ENCODE assay signal across 8 cellular contexts in genomic region chr2:162007447-162008040, GRCh38.
DNase-seq lines count a peak whose midpoint lies in the region; ATAC-seq, FAIRE-seq and TF ChIP-seq lines count a peak whose summit lies in the region.

No MANE protein-coding gene starts in this region.

- peak; percentile 15 for TF ChIP-seq CTCF in GM10266 (IDR thresholded peaks at IDR 0.05; ENCODE audit: control insufficient read depth, insufficient read depth, low read depth, missing control alignments)
- TF ChIP-seq CTCF in keratinocyte (optimal IDR thresholded peaks at IDR 0.05 in 1 of 3, IDR thresholded peaks at IDR 0.05 in 1 of 3, conservative IDR thresholded peaks at IDR 0.05 in 1 of 3; ENCODE audit: extremely low read depth in 1 of 3, insufficient read depth in 2 of 3, low read length in 3 of 3), result peak in 2 of 3 experiments; percentile 26 to 36

- H3K36me3 ChIP-seq in keratinocyte (ENCODE audit: control insufficient read depth in 2 of 2, extremely low read depth in 1 of 2, insufficient read depth in 2 of 2, low read length in 2 of 2), result no peaks in the 10 kb centered on the region

- DNase-seq in A172 (ENCODE audit: low spot score), result peak; percentile 18
- no peak for DNase-seq in GM10266 (ENCODE audit: extremely low spot score)
- DNase-seq in SK-MEL-5 (ENCODE audit: low read depth, low spot score), result peak; percentile 41
- DNase-seq in keratinocyte (ENCODE audit: low read depth, low spot score), result no peak
- DNase-seq in nucleus accumbens (lab: John Stamatoyannopoulos, UW), result no peak
- no peak for DNase-seq in stimulated activated CD4-positive, alpha-beta T cell treated with anti-CD3 and anti-CD28 coated beads, Interleukin-2, amount 100 ng/mL, for 24 hours

- no peaks in the 10 kb centered on the region for H4K20me1 ChIP-seq in keratinocyte (ENCODE audit: control insufficient read depth, extremely low read depth, insufficient read depth, low read length)

- no peaks in the 10 kb centered on the region for H3K4me1 ChIP-seq in keratinocyte (ENCODE audit: control insufficient read depth, extremely low read depth, insufficient read depth, low read length)

- H3K9me3 ChIP-seq in keratinocyte (ENCODE audit: control insufficient read depth, low read depth, low read length), result no peaks in the 10 kb centered on the region

- no peak overlapping the region for H3K4me3 ChIP-seq in keratinocyte (ENCODE audit: control insufficient read depth in 2 of 3, extremely low read depth in 1 of 3, insufficient read depth in 2 of 3, low read depth in 1 of 3, low read length in 3 of 3)

- no peak overlapping the region for H3K4me2 ChIP-seq in keratinocyte (ENCODE audit: control insufficient read depth, extremely low read depth, insufficient read depth, low read depth, low read length)

- H3K79me2 ChIP-seq in keratinocyte (ENCODE audit: control insufficient read depth, insufficient read depth, low read length), result no peaks in the 10 kb centered on the region

- no peak for FAIRE-seq in keratinocyte (lab: Jason Lieb, UNC)

- no peak overlapping the region for H3K9ac ChIP-seq in keratinocyte (ENCODE audit: control insufficient read depth, extremely low read depth, insufficient read depth, low read length)

- dilution Hi-C loops in keratinocyte (cut with MboI; ENCODE audit: extremely low pct_ligation_motif_present, low sequenced_read_pairs), result no loop called here

- in situ Hi-C loops in SK-MEL-5 (cut with HindIII; ENCODE audit: low pct_unique_long_range_greater_than_20kb, low sequenced_read_pairs), result no loop called here

- ATAC-seq in GM21360 (IDR thresholded peaks at IDR 0.05; ENCODE audit: unreplicated experiment), result no peak
- no peak for ATAC-seq in GM21526 (IDR thresholded peaks at IDR 0.05; ENCODE audit: low FRiP score, unreplicated experiment)

- H2AFZ ChIP-seq in keratinocyte (ENCODE audit: control insufficient read depth, low read length), result no peak overlapping the region

- no peak overlapping the region for H3K27ac ChIP-seq in keratinocyte (ENCODE audit: control insufficient read depth, insufficient read depth, low read length)

- H3K9me1 ChIP-seq in keratinocyte (ENCODE audit: control insufficient read depth, extremely low read depth, insufficient read depth, low read length), result no peaks in the 10 kb centered on the region

- no peaks in the 10 kb centered on the region for H3K27me3 ChIP-seq in keratinocyte (ENCODE audit: control insufficient read depth, extremely low read depth, insufficient read depth, low read length)

Comparison
In these comparisons a context has a peak if more than half of its experiments do, and no peak if none do; other contexts are left out.
1. DNase-seq: peak in A172 (single experiment) and SK-MEL-5 (single experiment); none in GM10266 (single experiment), keratinocyte (single experiment), nucleus accumbens (0 of 56) and stimulated activated CD4-positive, alpha-beta T cell treated with anti-CD3 and anti-CD28 coated beads, Interleukin-2, amount 100 ng/mL, for 24 hours (0 of 2).